In genomic region chr12:47517122-47517521, GRCh38 we compare ENCODE assay signal across 8 cellular contexts.
"Had no signal": no experiment of that assay in that cellular context is flagged by ENCODE, and none has a peak within 500 bp of the region (broad histone marks: within the 10 kb centered on the region; RNA-seq: fewer than 3 reads in every experiment).

No MANE protein-coding gene starts in this region.

- FAIRE-seq: G401.6, GM12878, GM12891, GM12892, GM18507, GM19239 had no signal

- H3K4me3 ChIP-seq: GM12878 had no signal

- ATAC-seq: GM12878 had no signal

- DNase-seq: GDM1, GF-D8 had no signal
